ENCODE assay signal across 8 cellular contexts in genomic region chr16:81444448-81445121, GRCh38. TPM values are rescaled to one million over a fixed set of nuclear protein-coding genes. Genes with fewer than 3 reads are reported as not detected.
DNase-seq lines count a peak whose midpoint lies in the region; ATAC-seq and TF ChIP-seq lines count a peak whose summit lies in the region.

TSS of gene CMIP (plus strand) at chr16:81444808.

- no peaks in the 10 kb centered on the region for H3K9me3 Mint-ChIP-seq in natural killer cell treated with Interleukin-12 subunit alpha and Interleukin-12 subunit beta and Interleukin-15 and Interleukin-18, amount 100 ng/mL, for 72 hours

- DNase-seq in COLO829 (ENCODE audit: low spot score) = peak; percentile 57
- DNase-seq in HK-2 (ENCODE audit: unreplicated experiment) = peak; percentile 83
- DNase-seq in activated effector memory CD4-positive, alpha-beta T cell treated with Interleukin-2 at 50 U/mL for 16 hours = peak; percentile 70
- peak; percentile 76 for DNase-seq in fibroblast of pulmonary artery (ENCODE audit: low read depth)
- peak; percentile 92 for DNase-seq in natural killer cell treated with Interleukin-12 subunit alpha and Interleukin-12 subunit beta and Interleukin-15 and Interleukin-18, amount 100 ng/mL, for 72 hours (ENCODE audit: low spot score)
- DNase-seq in stimulated activated naive CD8-positive, alpha-beta T cell treated with anti-CD3 and anti-CD28 coated beads, Interleukin-15, Interleukin-2, amounts not matched to agents 100 U/mL and 50 U/mL, for 24 hours = peak; percentile 88

- no peak for TF ChIP-seq CTCF in fibroblast of pulmonary artery (IDR thresholded peaks at IDR 0.05; ENCODE audit: low read length, missing control alignments)

- H3K27me3 Mint-ChIP-seq in natural killer cell treated with Interleukin-12 subunit alpha and Interleukin-12 subunit beta and Interleukin-15 and Interleukin-18, amount 100 ng/mL, for 72 hours = no peaks in the 10 kb centered on the region

- TF ChIP-seq POLR2A in Raji (IDR thresholded peaks at IDR 0.05; ENCODE audit: insufficient read depth, low read depth, low read length) = peak; percentile 44

- ATAC-seq in GM19452 (IDR thresholded peaks at IDR 0.05; ENCODE audit: unreplicated experiment) = peak; percentile 83
- peak; percentile 90 to 94 for ATAC-seq in natural killer cell treated with Interleukin-12 subunit alpha and Interleukin-12 subunit beta and Interleukin-15 and Interleukin-18, amount 100 ng/mL, for 72 hours
- ATAC-seq in stimulated activated naive CD8-positive, alpha-beta T cell treated with anti-CD3 and anti-CD28 coated beads, Interleukin-15, Interleukin-2, amounts not matched to agents 100 U/mL and 50 U/mL, for 24 hours = peak; percentile 77

- peak within 1 kb of the TSS; percentile 100 for H3K4me3 Mint-ChIP-seq in natural killer cell treated with Interleukin-12 subunit alpha and Interleukin-12 subunit beta and Interleukin-15 and Interleukin-18, amount 100 ng/mL, for 72 hours

- H3K36me3 Mint-ChIP-seq in natural killer cell treated with Interleukin-12 subunit alpha and Interleukin-12 subunit beta and Interleukin-15 and Interleukin-18, amount 100 ng/mL, for 72 hours = peaks cover 6% of the 10 kb centered on the region

- peak within 1 kb of the TSS; percentile 69 for H3K4me3 ChIP-seq in fibroblast of pulmonary artery (replicated peaks; ENCODE audit: low read depth, low read length)

- H3K27ac Mint-ChIP-seq in natural killer cell treated with Interleukin-12 subunit alpha and Interleukin-12 subunit beta and Interleukin-15 and Interleukin-18, amount 100 ng/mL, for 72 hours = peak within 1 kb of the TSS; percentile 82 to 90

- peaks cover 39 to 44% of the 10 kb centered on the region in 2 donors for H3K4me1 Mint-ChIP-seq in natural killer cell treated with Interleukin-12 subunit alpha and Interleukin-12 subunit beta and Interleukin-15 and Interleukin-18, amount 100 ng/mL, for 72 hours (ENCODE audit: low read depth in 2 of 2)

RNA-seq across cellular contexts. Expression of gene CMIP, which starts in this region (rescaled TPM):
- 10 to 100 TPM; 48.0 to 57.6 TPM for total RNA-seq in natural killer cell treated with Interleukin-12 subunit alpha and Interleukin-12 subunit beta and Interleukin-15 and Interleukin-18, amount 100 ng/mL, for 72 hours

Comparison
In these comparisons a context has a peak if more than half of its experiments do, and no peak if none do; other contexts are left out.
1. Peak in every context shown above with its lines: DNase-seq, ATAC-seq and H3K4me3 ChIP-seq.